2 cellular contexts compared by ENCODE assay signal in genomic region chr14:71163050-71163841, GRCh38.
TF ChIP-seq lines count a peak whose summit lies in the region.

No MANE protein-coding gene starts in this region.

TF ChIP-seq in GM23338, 12 proteins besides CTCF, POLR2A, EP300 and RAD21:
- TF ChIP-seq REST (IDR thresholded peaks at IDR 0.05; ENCODE audit: unreplicated experiment) (no peak), JUNB (IDR thresholded peaks at IDR 0.05; ENCODE audit: unreplicated experiment) (no peak), NANOG (IDR thresholded peaks at IDR 0.05; ENCODE audit: borderline replicate concordance) (no peak), ZNF331 (CRISPR knock-in tag; IDR thresholded peaks at IDR 0.05; ENCODE audit: low read depth) (no peak), ETS1 (IDR thresholded peaks at IDR 0.05) (no peak), ZNF462 (CRISPR knock-in tag; IDR thresholded peaks at IDR 0.05) (no peak), STAT1 (IDR thresholded peaks at IDR 0.05; ENCODE audit: unreplicated experiment) (no peak), POLR2AphosphoS5 (IDR thresholded peaks at IDR 0.05; ENCODE audit: low read depth) (no peak)

TF ChIP-seq in GM12878, 131 proteins besides CTCF, POLR2A, EP300 and RAD21 (continued from another document):
- TF ChIP-seq ZBTB40 (IDR thresholded peaks at IDR 0.05; ENCODE audit: borderline replicate concordance) (no peak), MTA3 (IDR thresholded peaks at IDR 0.05; ENCODE audit: borderline replicate concordance, low read length) (no peak), PBX3 (IDR thresholded peaks at IDR 0.05; ENCODE audit: insufficient replicate concordance, low read depth, low read length) (no peak), SIN3A (IDR thresholded peaks at IDR 0.05; ENCODE audit: low read depth, low read length) (no peak), ZNF24 (IDR thresholded peaks at IDR 0.05) (no peak), YBX1 (IDR thresholded peaks at IDR 0.05) (no peak)
